11 cellular contexts compared by ENCODE assay signal in genomic region chr5:89397096-89397495, GRCh38.
DNase-seq lines count a peak whose midpoint lies in the region; ATAC-seq and TF ChIP-seq lines count a peak whose summit lies in the region.
"Had no signal": no experiment of that assay in that cellular context is flagged by ENCODE, and none has a peak within 500 bp of the region (broad histone marks: within the 10 kb centered on the region; RNA-seq: fewer than 3 reads in every experiment).

No MANE protein-coding gene starts in this region.

- TF ChIP-seq CTCF in mucosa of descending colon (IDR thresholded peaks at IDR 0.05) (no peak), HFFc6 (IDR thresholded peaks at IDR 0.05) (no peak)

- H3K36me3 ChIP-seq in mucosa of descending colon (ENCODE audit: low read depth) = no peaks in the 10 kb centered on the region
- H3K36me3 ChIP-seq: cardiac muscle cell had no signal

- H3K4me1 ChIP-seq in mucosa of descending colon (ENCODE audit: low read depth) = no peaks in the 10 kb centered on the region

- H3K36me3 Mint-ChIP-seq in HFFc6 (ENCODE audit: low read depth) = no peaks in the 10 kb centered on the region

- DNase-seq in NOMO-1 (lab: John Stamatoyannopoulos, UW; ENCODE audit: unreplicated experiment in 2 of 2) = peak; percentile 55 to 75
- no peak for DNase-seq in mucosa of descending colon
- no peak for DNase-seq in iPS-NIHi7 (ENCODE audit: extremely low spot score)
- no peak for DNase-seq in stimulated activated CD4-positive, alpha-beta T cell treated with anti-CD3 and anti-CD28 coated beads, Interleukin-4, amount 100 ng/mL, for 24 hours
- DNase-seq in HFFc6 = no peak
- DNase-seq in NCI-H1048 (lab: John Stamatoyannopoulos, UW) = no peak
- DNase-seq: SHP77 had no signal

- peak; percentile 77 for ATAC-seq in GM18867 (IDR thresholded peaks at IDR 0.05; ENCODE audit: unreplicated experiment)
- peak; percentile 80 for ATAC-seq in HG02759 (IDR thresholded peaks at IDR 0.05; ENCODE audit: unreplicated experiment)
- peak; percentile 82 for ATAC-seq in mucosa of descending colon

- H3K9me3 Mint-ChIP-seq in HFFc6 = no peaks in the 10 kb centered on the region
- H3K9me3 Mint-ChIP-seq: nephron had no signal

- intact Hi-C loops in mucosa of descending colon (cut with DNase I, micrococcal nuclease) = no loop called here

- H3K27me3 Mint-ChIP-seq in HFFc6 (ENCODE audit: insufficient read depth) = no peaks in the 10 kb centered on the region

- H3K4me1 Mint-ChIP-seq in HFFc6 (ENCODE audit: low read depth) = no peaks in the 10 kb centered on the region
- H3K4me1 Mint-ChIP-seq: nephron had no signal

- no peak overlapping the region for H3K27ac Mint-ChIP-seq in HFFc6
- H3K27ac Mint-ChIP-seq: nephron had no signal

- H3K4me3 Mint-ChIP-seq in HFFc6 = no peak overlapping the region; the same call in 1 of the 2 replicates
- H3K4me3 Mint-ChIP-seq: nephron had no signal

- H3K9me3 ChIP-seq in mucosa of descending colon = no peaks in the 10 kb centered on the region

- no peak overlapping the region for H3K4me3 ChIP-seq in mucosa of descending colon
- H3K4me3 ChIP-seq: cardiac muscle cell had no signal

Comparison
In these comparisons a context has a peak if more than half of its experiments do, and no peak if none do; other contexts are left out.
1. DNase-seq: peak in NOMO-1 (2 of 2); none in mucosa of descending colon (0 of 3), iPS-NIHi7 (single experiment), stimulated activated CD4-positive, alpha-beta T cell treated with anti-CD3 and anti-CD28 coated beads, Interleukin-4, amount 100 ng/mL, for 24 hours (single experiment), HFFc6 (single experiment) and NCI-H1048 (single experiment).
2. Peak in every context shown above with its lines, with median percentiles within 50 percentile points of each other: ATAC-seq.